In the genomic region with DNA sequence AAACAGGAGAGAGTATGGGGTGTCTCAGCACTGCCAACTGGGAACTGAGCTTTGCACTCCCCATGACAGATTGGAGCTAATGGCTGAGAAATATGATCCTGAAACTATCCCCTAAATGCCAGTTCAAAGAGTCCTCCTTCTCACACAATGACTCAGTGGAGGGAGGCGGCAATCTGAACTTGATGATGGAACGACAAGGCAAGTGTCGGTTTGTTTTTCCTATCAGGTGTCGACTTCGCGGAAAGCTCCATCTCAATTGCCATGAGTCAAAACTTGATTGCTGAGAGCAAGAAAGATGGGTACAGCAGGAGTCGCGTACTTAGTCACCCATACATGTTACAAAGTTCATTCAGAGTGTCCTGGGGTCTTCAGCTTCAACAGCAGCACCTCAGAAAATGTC, we compare ENCODE assay signal across 1 cellular context.
TF ChIP-seq lines count a peak whose summit lies in the region.

No MANE protein-coding gene starts in this region.

TF ChIP-seq in GM23338, 12 proteins besides CTCF, POLR2A, EP300 and RAD21 (continued from another document):
- TF ChIP-seq, protein P1, sequence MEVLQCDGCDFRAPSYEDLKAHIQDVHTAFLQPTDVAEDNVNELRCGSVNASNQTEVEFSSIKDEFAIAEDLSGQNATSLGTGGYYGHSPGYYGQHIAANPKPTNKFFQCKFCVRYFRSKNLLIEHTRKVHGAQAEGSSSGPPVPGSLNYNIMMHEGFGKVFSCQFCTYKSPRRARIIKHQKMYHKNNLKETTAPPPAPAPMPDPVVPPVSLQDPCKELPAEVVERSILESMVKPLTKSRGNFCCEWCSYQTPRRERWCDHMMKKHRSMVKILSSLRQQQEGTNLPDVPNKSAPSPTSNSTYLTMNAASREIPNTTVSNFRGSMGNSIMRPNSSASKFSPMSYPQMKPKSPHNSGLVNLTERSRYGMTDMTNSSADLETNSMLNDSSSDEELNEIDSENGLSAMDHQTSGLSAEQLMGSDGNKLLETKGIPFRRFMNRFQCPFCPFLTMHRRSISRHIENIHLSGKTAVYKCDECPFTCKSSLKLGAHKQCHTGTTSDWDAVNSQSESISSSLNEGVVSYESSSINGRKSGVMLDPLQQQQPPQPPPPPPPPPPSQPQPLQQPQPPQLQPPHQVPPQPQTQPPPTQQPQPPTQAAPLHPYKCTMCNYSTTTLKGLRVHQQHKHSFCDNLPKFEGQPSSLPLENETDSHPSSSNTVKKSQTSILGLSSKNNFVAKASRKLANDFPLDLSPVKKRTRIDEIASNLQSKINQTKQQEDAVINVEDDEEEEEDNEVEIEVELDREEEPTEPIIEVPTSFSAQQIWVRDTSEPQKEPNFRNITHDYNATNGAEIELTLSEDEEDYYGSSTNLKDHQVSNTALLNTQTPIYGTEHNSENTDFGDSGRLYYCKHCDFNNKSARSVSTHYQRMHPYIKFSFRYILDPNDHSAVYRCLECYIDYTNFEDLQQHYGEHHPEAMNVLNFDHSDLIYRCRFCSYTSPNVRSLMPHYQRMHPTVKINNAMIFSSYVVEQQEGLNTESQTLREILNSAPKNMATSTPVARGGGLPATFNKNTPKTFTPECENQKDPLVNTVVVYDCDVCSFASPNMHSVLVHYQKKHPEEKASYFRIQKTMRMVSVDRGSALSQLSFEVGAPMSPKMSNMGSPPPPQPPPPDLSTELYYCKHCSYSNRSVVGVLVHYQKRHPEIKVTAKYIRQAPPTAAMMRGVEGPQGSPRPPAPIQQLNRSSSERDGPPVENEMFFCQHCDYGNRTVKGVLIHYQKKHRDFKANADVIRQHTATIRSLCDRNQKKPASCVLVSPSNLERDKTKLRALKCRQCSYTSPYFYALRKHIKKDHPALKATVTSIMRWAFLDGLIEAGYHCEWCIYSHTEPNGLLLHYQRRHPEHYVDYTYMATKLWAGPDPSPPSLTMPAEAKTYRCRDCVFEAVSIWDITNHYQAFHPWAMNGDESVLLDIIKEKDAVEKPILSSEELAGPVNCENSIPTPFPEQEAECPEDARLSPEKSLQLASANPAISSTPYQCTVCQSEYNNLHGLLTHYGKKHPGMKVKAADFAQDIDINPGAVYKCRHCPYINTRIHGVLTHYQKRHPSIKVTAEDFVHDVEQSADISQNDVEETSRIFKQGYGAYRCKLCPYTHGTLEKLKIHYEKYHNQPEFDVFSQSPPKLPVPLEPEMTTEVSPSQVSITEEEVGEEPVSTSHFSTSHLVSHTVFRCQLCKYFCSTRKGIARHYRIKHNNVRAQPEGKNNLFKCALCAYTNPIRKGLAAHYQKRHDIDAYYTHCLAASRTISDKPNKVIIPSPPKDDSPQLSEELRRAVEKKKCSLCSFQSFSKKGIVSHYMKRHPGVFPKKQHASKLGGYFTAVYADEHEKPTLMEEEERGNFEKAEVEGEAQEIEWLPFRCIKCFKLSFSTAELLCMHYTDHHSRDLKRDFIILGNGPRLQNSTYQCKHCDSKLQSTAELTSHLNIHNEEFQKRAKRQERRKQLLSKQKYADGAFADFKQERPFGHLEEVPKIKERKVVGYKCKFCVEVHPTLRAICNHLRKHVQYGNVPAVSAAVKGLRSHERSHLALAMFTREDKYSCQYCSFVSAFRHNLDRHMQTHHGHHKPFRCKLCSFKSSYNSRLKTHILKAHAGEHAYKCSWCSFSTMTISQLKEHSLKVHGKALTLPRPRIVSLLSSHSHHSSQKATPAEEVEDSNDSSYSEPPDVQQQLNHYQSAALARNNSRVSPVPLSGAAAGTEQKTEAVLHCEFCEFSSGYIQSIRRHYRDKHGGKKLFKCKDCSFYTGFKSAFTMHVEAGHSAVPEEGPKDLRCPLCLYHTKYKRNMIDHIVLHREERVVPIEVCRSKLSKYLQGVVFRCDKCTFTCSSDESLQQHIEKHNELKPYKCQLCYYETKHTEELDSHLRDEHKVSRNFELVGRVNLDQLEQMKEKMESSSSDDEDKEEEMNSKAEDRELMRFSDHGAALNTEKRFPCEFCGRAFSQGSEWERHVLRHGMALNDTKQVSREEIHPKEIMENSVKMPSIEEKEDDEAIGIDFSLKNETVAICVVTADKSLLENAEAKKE (CRISPR knock-in tag; IDR thresholded peaks at IDR 0.05): no peak
- no peak for TF ChIP-seq POLR2AphosphoS5 (IDR thresholded peaks at IDR 0.05; ENCODE audit: low read depth)
- TF ChIP-seq STAT1 (IDR thresholded peaks at IDR 0.05; ENCODE audit: unreplicated experiment): no peak
- TF ChIP-seq, protein P2, sequence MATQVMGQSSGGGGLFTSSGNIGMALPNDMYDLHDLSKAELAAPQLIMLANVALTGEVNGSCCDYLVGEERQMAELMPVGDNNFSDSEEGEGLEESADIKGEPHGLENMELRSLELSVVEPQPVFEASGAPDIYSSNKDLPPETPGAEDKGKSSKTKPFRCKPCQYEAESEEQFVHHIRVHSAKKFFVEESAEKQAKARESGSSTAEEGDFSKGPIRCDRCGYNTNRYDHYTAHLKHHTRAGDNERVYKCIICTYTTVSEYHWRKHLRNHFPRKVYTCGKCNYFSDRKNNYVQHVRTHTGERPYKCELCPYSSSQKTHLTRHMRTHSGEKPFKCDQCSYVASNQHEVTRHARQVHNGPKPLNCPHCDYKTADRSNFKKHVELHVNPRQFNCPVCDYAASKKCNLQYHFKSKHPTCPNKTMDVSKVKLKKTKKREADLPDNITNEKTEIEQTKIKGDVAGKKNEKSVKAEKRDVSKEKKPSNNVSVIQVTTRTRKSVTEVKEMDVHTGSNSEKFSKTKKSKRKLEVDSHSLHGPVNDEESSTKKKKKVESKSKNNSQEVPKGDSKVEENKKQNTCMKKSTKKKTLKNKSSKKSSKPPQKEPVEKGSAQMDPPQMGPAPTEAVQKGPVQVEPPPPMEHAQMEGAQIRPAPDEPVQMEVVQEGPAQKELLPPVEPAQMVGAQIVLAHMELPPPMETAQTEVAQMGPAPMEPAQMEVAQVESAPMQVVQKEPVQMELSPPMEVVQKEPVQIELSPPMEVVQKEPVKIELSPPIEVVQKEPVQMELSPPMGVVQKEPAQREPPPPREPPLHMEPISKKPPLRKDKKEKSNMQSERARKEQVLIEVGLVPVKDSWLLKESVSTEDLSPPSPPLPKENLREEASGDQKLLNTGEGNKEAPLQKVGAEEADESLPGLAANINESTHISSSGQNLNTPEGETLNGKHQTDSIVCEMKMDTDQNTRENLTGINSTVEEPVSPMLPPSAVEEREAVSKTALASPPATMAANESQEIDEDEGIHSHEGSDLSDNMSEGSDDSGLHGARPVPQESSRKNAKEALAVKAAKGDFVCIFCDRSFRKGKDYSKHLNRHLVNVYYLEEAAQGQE (IDR thresholded peaks at IDR 0.05; ENCODE audit: unreplicated experiment): no peak
